Comparison of ENCODE assay signal across 7 cellular contexts in the genomic region with DNA sequence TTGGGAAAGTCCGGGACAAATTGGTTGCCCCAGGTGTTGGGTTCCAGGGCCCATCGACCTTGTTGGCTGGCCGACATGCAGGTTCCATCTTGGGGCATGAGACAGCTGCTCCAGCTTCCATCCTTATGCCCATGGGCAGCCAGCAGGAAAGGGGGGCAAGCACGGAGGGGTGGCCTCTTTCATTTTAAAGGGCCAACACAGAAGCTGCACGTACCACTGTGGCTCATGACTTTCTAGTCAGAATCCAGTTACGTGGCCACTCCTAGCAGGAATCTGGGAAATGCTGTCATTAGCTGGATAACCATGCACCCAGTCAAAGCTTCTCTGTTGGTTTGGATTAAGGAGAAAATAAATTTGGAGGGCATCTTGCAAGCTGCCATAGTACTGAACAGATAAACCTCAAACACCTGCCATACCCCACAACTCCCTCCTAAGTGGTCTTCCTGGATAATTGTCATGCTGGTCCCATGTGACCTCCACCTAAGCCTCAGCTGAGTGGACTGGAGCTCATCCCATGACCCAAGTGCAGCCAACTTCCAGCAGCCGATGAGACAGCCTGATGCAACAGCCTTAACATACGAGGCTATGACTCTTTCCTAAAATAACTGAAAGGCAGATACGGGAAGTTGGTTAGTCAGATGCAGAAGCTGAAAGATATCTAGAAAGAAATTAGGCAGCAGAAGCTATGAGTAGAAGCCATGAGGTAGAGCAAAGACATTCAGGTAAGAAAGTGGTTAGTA. TPM values are rescaled to one million over a fixed set of nuclear protein-coding genes. Genes with fewer than 3 reads are reported as not detected.
DNase-seq lines count a peak whose midpoint lies in the region; ATAC-seq and TF ChIP-seq lines count a peak whose summit lies in the region.

No MANE protein-coding gene starts in this region.

- H3K27me3 Mint-ChIP-seq in activated T-helper 1 cell treated with anti-CD3 and anti-CD28 coated beads, Interleukin-12 subunit alpha, Interleukin-12 subunit beta, Interleukin-2, Interleukin-4 antibody, amounts not matched to agents 30 ng/mL and 10 ng/mL and 1 ng/mL, durations not matched to agents 14 hours and 24 hours and 36 hours (ENCODE audit: insufficient read depth) = no peaks in the 10 kb centered on the region

- peaks cover 6% of the 10 kb centered on the region for H3K9me3 Mint-ChIP-seq in activated T-helper 1 cell treated with anti-CD3 and anti-CD28 coated beads, Interleukin-12 subunit alpha, Interleukin-12 subunit beta, Interleukin-2, Interleukin-4 antibody, amounts not matched to agents 30 ng/mL and 10 ng/mL and 1 ng/mL, durations not matched to agents 14 hours and 24 hours and 36 hours

- ATAC-seq in GM18861 (IDR thresholded peaks at IDR 0.05; ENCODE audit: unreplicated experiment) (peak; percentile 61), HG03095 (IDR thresholded peaks at IDR 0.05; ENCODE audit: unreplicated experiment) (peak; percentile 71), mucosa of descending colon (peak; percentile 27), GM19467 (IDR thresholded peaks at IDR 0.05; ENCODE audit: unreplicated experiment) (no peak)

- H3K4me3 ChIP-seq in WERI-Rb-1 (ENCODE audit: low read depth, low read length) (no peak overlapping the region), mucosa of descending colon (no peak overlapping the region)

- H3K9me3 ChIP-seq in WERI-Rb-1 (ENCODE audit: severe bottlenecking) (peaks cover 2% of the 10 kb centered on the region), mucosa of descending colon (no peaks in the 10 kb centered on the region)

- H3K4me1 Mint-ChIP-seq in activated T-helper 1 cell treated with anti-CD3 and anti-CD28 coated beads, Interleukin-12 subunit alpha, Interleukin-12 subunit beta, Interleukin-2, Interleukin-4 antibody, amounts not matched to agents 30 ng/mL and 10 ng/mL and 1 ng/mL, durations not matched to agents 14 hours and 24 hours and 36 hours (ENCODE audit: low read depth) = peaks cover 6% of the 10 kb centered on the region

- peaks cover 17% of the 10 kb centered on the region for H3K36me3 Mint-ChIP-seq in activated T-helper 1 cell treated with anti-CD3 and anti-CD28 coated beads, Interleukin-12 subunit alpha, Interleukin-12 subunit beta, Interleukin-2, Interleukin-4 antibody, amounts not matched to agents 30 ng/mL and 10 ng/mL and 1 ng/mL, durations not matched to agents 14 hours and 24 hours and 36 hours (ENCODE audit: low read depth)

- no peaks in the 10 kb centered on the region for H3K4me1 ChIP-seq in mucosa of descending colon (ENCODE audit: low read depth)

- DNase-seq in WERI-Rb-1 (peak; percentile 51), mucosa of descending colon (peak in 1 of 3 donors; percentile 20)
- no peak for DNase-seq in activated T-helper 1 cell treated with anti-CD3 and anti-CD28 coated beads, Interleukin-12 subunit alpha, Interleukin-12 subunit beta, Interleukin-2, Interleukin-4 antibody, amounts not matched to agents 30 ng/mL and 10 ng/mL and 1 ng/mL, durations not matched to agents 14 hours and 24 hours and 36 hours (ENCODE audit: low spot score)
- DNase-seq in activated CD4-positive, alpha-beta T cell treated with anti-CD3 and anti-CD28 coated beads, Interleukin-2, amount 50 U/mL, for 4 hours = no peak

- no peak overlapping the region for H3K4me3 Mint-ChIP-seq in activated T-helper 1 cell treated with anti-CD3 and anti-CD28 coated beads, Interleukin-12 subunit alpha, Interleukin-12 subunit beta, Interleukin-2, Interleukin-4 antibody, amounts not matched to agents 30 ng/mL and 10 ng/mL and 1 ng/mL, durations not matched to agents 14 hours and 24 hours and 36 hours

- H3K36me3 ChIP-seq in WERI-Rb-1 = no peaks in the 10 kb centered on the region
- H3K36me3 ChIP-seq in mucosa of descending colon (ENCODE audit: low read depth) = no peaks in the 10 kb centered on the region

- H3K27me3 ChIP-seq in WERI-Rb-1 (ENCODE audit: insufficient read depth, low read depth, severe bottlenecking) = no peaks in the 10 kb centered on the region

- no peak for TF ChIP-seq CTCF in WERI-Rb-1 (IDR thresholded peaks at IDR 0.05; ENCODE audit: low read depth, low read length)
- no peak for TF ChIP-seq CTCF in mucosa of descending colon (IDR thresholded peaks at IDR 0.05)

- intact Hi-C loops in mucosa of descending colon (cut with DNase I, micrococcal nuclease) = no loop called here
- intact Hi-C loops in activated T-helper 1 cell treated with anti-CD3 and anti-CD28 coated beads, Interleukin-12 subunit alpha, Interleukin-12 subunit beta, Interleukin-2, Interleukin-4 antibody, amounts not matched to agents 30 ng/mL and 10 ng/mL and 1 ng/mL, durations not matched to agents 14 hours and 24 hours and 36 hours (cut with micrococcal nuclease) = no loop called here

- H3K27ac Mint-ChIP-seq in activated T-helper 1 cell treated with anti-CD3 and anti-CD28 coated beads, Interleukin-12 subunit alpha, Interleukin-12 subunit beta, Interleukin-2, Interleukin-4 antibody, amounts not matched to agents 30 ng/mL and 10 ng/mL and 1 ng/mL, durations not matched to agents 14 hours and 24 hours and 36 hours = no peak overlapping the region

- H3K27ac ChIP-seq in WERI-Rb-1 = peak overlapping the region; percentile 57; the same call in 1 of the 2 replicates

RNA-seq across cellular contexts. Expression of a gene that starts 21.4 kb away (rescaled TPM):
- total RNA-seq in mucosa of descending colon = 1 to 10 TPM in 2 of 3 donors, under 1 TPM in 1; 0.96 to 6.3 (median 2.3) TPM
- 10.6 and 11.0 TPM in 2 replicates for total RNA-seq in activated T-helper 1 cell treated with anti-CD3 and anti-CD28 coated beads, Interleukin-12 subunit alpha, Interleukin-12 subunit beta, Interleukin-2, Interleukin-4 antibody, amounts not matched to agents 30 ng/mL and 10 ng/mL and 1 ng/mL, durations not matched to agents 14 hours and 24 hours and 36 hours
